In genomic region chr14:70882771-70883492, GRCh38 we compare ENCODE assay signal across 9 cellular contexts. TPM values are rescaled to one million over a fixed set of nuclear protein-coding genes. Genes with fewer than 3 reads are reported as not detected.
DNase-seq lines count a peak whose midpoint lies in the region; ATAC-seq, FAIRE-seq and TF ChIP-seq lines count a peak whose summit lies in the region.
"Had no signal": no experiment of that assay in that cellular context is flagged by ENCODE, and none has a peak within 500 bp of the region (broad histone marks: within the 10 kb centered on the region; RNA-seq: fewer than 3 reads in every experiment).

No MANE protein-coding gene starts in this region.

- in situ Hi-C loops in K562 (cut with MboI) = no loop called here

- H2AFZ ChIP-seq in K562 (ENCODE audit: low read depth, low read length) = no peak overlapping the region

- TF ChIP-seq POLR2A in GM12892 (IDR thresholded peaks at IDR 0.05; ENCODE audit: low read depth, low read length) (no peak), K562 (conservative IDR thresholded peaks at IDR 0.05) (no peak), prostate gland (IDR thresholded peaks at IDR 0.05) (no peak)

- H4K20me1 ChIP-seq in K562 (replicated peaks; ENCODE audit: control insufficient read depth, insufficient read depth, low read length) = no peaks in the 10 kb centered on the region

- no peak overlapping the region for H3K27ac ChIP-seq in K562 (ENCODE audit: extremely low read depth, low read depth, low read length)
- peak overlapping the region; percentile 99 for H3K27ac ChIP-seq in neutrophil
- no peak overlapping the region for H3K27ac ChIP-seq in prostate gland

- peaks cover 0 to 3% of the 10 kb centered on the region in 2 experiments; a peak in 3 of 5 replicates for H3K4me1 ChIP-seq in K562 (replicated peaks in 1 of 2; ENCODE audit: control insufficient read depth in 2 of 2, insufficient read depth in 2 of 2, low read length in 2 of 2)
- peaks cover 94 to 96% of the 10 kb centered on the region in 2 experiments for H3K4me1 ChIP-seq in neutrophil (ENCODE audit: control insufficient read depth in 1 of 2, insufficient read depth in 1 of 2, low read depth in 1 of 2, low read length in 1 of 2)
- H3K4me1 ChIP-seq in prostate gland (replicated peaks) = no peaks in the 10 kb centered on the region

- intact Hi-C loops in K562 (cut with micrococcal nuclease) (no loop called here), prostate gland (cut with DNase I) (no loop called here)

- H3K79me2 ChIP-seq in K562 (ENCODE audit: control insufficient read depth, insufficient read depth, low read length) = no peaks in the 10 kb centered on the region

- H3K9me3 ChIP-seq in K562 (replicated peaks; ENCODE audit: control insufficient read depth, insufficient read depth, low read depth, low read length) (no peaks in the 10 kb centered on the region), neutrophil (no peaks in the 10 kb centered on the region), prostate gland (no peaks in the 10 kb centered on the region)

- no TSS peak for BruUV-seq in K562 (replicated peaks; lab: Mats Ljungman, UMichigan)

- TF ChIP-seq EP300 in K562 (IDR thresholded peaks at IDR 0.05; ENCODE audit: low read length) = no peak

- no peak overlapping the region for H3K4me2 ChIP-seq in K562 (ENCODE audit: insufficient read depth, low read length)

- no peak for TF ChIP-seq RAD21 in K562 (CRISPR knock-in tag; conservative IDR thresholded peaks at IDR 0.05 in 1 of 2, IDR thresholded peaks at IDR 0.05 in 1 of 2)

- H3K9ac ChIP-seq in K562 (ENCODE audit: insufficient read depth in 1 of 2, low read depth in 2 of 2, low read length in 2 of 2) = no peak overlapping the region

- no peaks in the 10 kb centered on the region for H3K9me1 ChIP-seq in K562 (ENCODE audit: control insufficient read depth, insufficient read depth, low read length)

- ATAC-seq in K562 (no peak), HG02678 (IDR thresholded peaks at IDR 0.05; ENCODE audit: unreplicated experiment) (no peak)

- POLR2A ChIA-PET in K562 (lab: Yijun Ruan, JAX) = no interaction called here

- CTCF ChIA-PET in K562 (lab: Yijun Ruan, JAX; ENCODE audit: low intra/inter-chr PET ratio) = no interaction called here

- FAIRE-seq in GM12892 (lab: Jason Lieb, UNC) (peak; percentile 17), K562 (lab: Jason Lieb, UNC) (no peak)
- FAIRE-seq: TTC549 had no signal

- no peak for DNase-seq in GM12892 (ENCODE audit: insufficient read length)
- peak; percentile 96 for DNase-seq in NOMO-1 treated with DMSO at 0.1 percent for 48 hours (lab: John Stamatoyannopoulos, UW; ENCODE audit: unreplicated experiment)
- peak in 1 of 4 experiments; percentile 6 for DNase-seq in K562 (ENCODE audit: extremely low read depth in 1 of 4, low spot score in 3 of 4)
- no peak for DNase-seq in NCI-H446 treated with DMSO at 0.1 percent for 48 hours (lab: John Stamatoyannopoulos, UW)
- DNase-seq in prostate gland (ENCODE audit: low spot score) = no peak
- DNase-seq: trophoblast cell had no signal

- 8% methylated on average over 5 of the region's 6 CpGs for WGBS in K562 (ENCODE audit: insufficient coverage, low coverage, missing lambda C conversion rate)
- WGBS in prostate gland = 57% methylated on average over 6 of the region's 6 CpGs

- H3K4me3 ChIP-seq in K562 (no peak overlapping the region), neutrophil (ENCODE audit: low read depth in 1 of 2, low read length in 1 of 2) (peak overlapping the region; percentile 43 to 53), prostate gland (no peak overlapping the region)

- H3K36me3 ChIP-seq in K562 (ENCODE audit: control insufficient read depth, insufficient read depth, low read length) = no peaks in the 10 kb centered on the region
- no peaks in the 10 kb centered on the region for H3K36me3 ChIP-seq in neutrophil
- no peaks in the 10 kb centered on the region for H3K36me3 ChIP-seq in prostate gland

- TF ChIP-seq CTCF in K562 (IDR thresholded peaks at IDR 0.05 in 2 of 3, conservative IDR thresholded peaks at IDR 0.05 in 1 of 3; ENCODE audit: insufficient read depth in 2 of 3, low read depth in 1 of 3, low read length in 3 of 3) = no peak
- no peak for TF ChIP-seq CTCF in neutrophil (IDR thresholded peaks at IDR 0.05)
- TF ChIP-seq CTCF in prostate gland (IDR thresholded peaks at IDR 0.05) = no peak

- H3K27me3 ChIP-seq in K562 (ENCODE audit: control insufficient read depth in 2 of 2, insufficient read depth in 2 of 2, low read length in 2 of 2) (no peaks in the 10 kb centered on the region), neutrophil (no peaks in the 10 kb centered on the region), prostate gland (replicated peaks; ENCODE audit: insufficient read depth) (no peaks in the 10 kb centered on the region)

TF ChIP-seq in K562, 482 proteins besides CTCF, POLR2A, EP300 and RAD21:
- TF ChIP-seq KDM5B (IDR thresholded peaks at IDR 0.05; ENCODE audit: insufficient replicate concordance, low read depth, low read length) (no peak), GABPA (tag; conservative IDR thresholded peaks at IDR 0.05; ENCODE audit: low read depth) (peak; percentile 76), ZNF589 (CRISPR knock-in tag; IDR thresholded peaks at IDR 0.05; ENCODE audit: low read depth) (peak; percentile 50; the same call in 1 of the 2 replicates), NR2C2 (CRISPR knock-in tag; IDR thresholded peaks at IDR 0.05) (no peak), NR2C2 (tag; IDR thresholded peaks at IDR 0.05) (peak; percentile 53; the same call in 1 of the 2 replicates), ATF3 (IDR thresholded peaks at IDR 0.05) (peak; percentile 56; the same call in 1 of the 2 replicates), ATF3 (CRISPR knock-in tag; conservative IDR thresholded peaks at IDR 0.05) (no peak), ETV1 (tag; conservative IDR thresholded peaks at IDR 0.05; ENCODE audit: low read depth) (peak; percentile 70), ATF7 (IDR thresholded peaks at IDR 0.05) (0 out of 2 replicates have a peak, but pooled peaks have one; percentile 18), CEBPG (CRISPR knock-in tag; IDR thresholded peaks at IDR 0.05) (no peak), CEBPG (tag; conservative IDR thresholded peaks at IDR 0.05 in 1 of 2, IDR thresholded peaks at IDR 0.05 in 1 of 2) (peak in 1 of 2 experiments; percentile 62; a peak in 2 of 4 replicates), ZMIZ1 (IDR thresholded peaks at IDR 0.05; ENCODE audit: low read depth in 2 of 2, low read length in 2 of 2) (no peak), JUND (IDR thresholded peaks at IDR 0.05; ENCODE audit: borderline replicate concordance, low read depth, low read length) (peak; percentile 27; the same call in 1 of the 2 replicates), JUND (tag; IDR thresholded peaks at IDR 0.05; ENCODE audit: borderline replicate concordance, low read depth, low read length) (no peak)

RNA-seq across cellular contexts. Expression of gene PCNX1, which starts 24.3 kb away (rescaled TPM):
- 14.3 TPM for polyA plus RNA-seq in GM12892 (2012; ENCODE audit: missing spikeins)
- 16.2 and 32.4 TPM in 2 replicates for total RNA-seq in K562 (2011; cell fraction: chromatin; rRNA removed; ENCODE audit: low replicate concordance)
- 4.3 and 6.3 TPM in 2 replicates for total RNA-seq in K562 (2011; cell fraction: nucleolus; rRNA removed)
- total RNA-seq in K562 (2011; cell fraction: nucleoplasm; rRNA removed) = 8.9 and 9.5 TPM in 2 replicates
- total RNA-seq in K562 (2014; rRNA removed) (1.5 and 2.6 TPM in 2 replicates), K562 (2014; rRNA removed; fragmentation: Illumina TruSeq; extraction: Trizol) (2.6 and 5.2 TPM in 2 replicates), K562 (2015; rRNA removed; fragmentation: Illumina TruSeq; extraction: Trizol) (3.6 and 4.5 TPM in 2 replicates), K562 (2021) (2.8 and 3.1 TPM in 2 replicates), prostate gland (10 to 100 TPM; 24.5 to 66.5 TPM)
- polyA plus RNA-seq in K562 (2011; rRNA removed) (2.3 and 2.8 TPM in 2 replicates), K562 (2014; fragmentation: Illumina TruSeq; extraction: Trizol) (1.3 and 2.1 TPM in 2 replicates), K562 (2014; fragmentation: Nextera tagmentation; extraction: Ambion mirVana) (under 1 TPM; 0.30 to 0.39 TPM), K562 (2014; rRNA removed) (1.2 and 1.8 TPM in 2 replicates)
- 1.6 and 3.7 TPM in 2 replicates for polyA plus RNA-seq in K562 (2011; cell fraction: cytosol; rRNA removed)
- 3.9 and 5.8 TPM in 2 replicates for polyA plus RNA-seq in K562 (2011; cell fraction: nucleus; rRNA removed)
- polyA plus RNA-seq in K562 (2012) = 0.85 and 3.1 TPM in 2 replicates
- polyA minus RNA-seq in K562 (2011; rRNA and poly(A)+ RNA removed) = 8.8 and 10.6 TPM in 2 replicates
- polyA minus RNA-seq in K562 (2011; cell fraction: cytosol; rRNA and poly(A)+ RNA removed) = 4.1 and 7.1 TPM in 2 replicates
- polyA minus RNA-seq in K562 (2011; cell fraction: nucleus; rRNA and poly(A)+ RNA removed) = 5.1 and 8.6 TPM in 2 replicates

Comparison
In these comparisons a context has a peak if more than half of its experiments do, and no peak if none do; other contexts are left out.
1. H3K4me3 ChIP-seq: peak in neutrophil (2 of 2); none in K562 (single experiment) and prostate gland (0 of 2).